ENCODE assay signal across 8 cellular contexts in the genomic region with DNA sequence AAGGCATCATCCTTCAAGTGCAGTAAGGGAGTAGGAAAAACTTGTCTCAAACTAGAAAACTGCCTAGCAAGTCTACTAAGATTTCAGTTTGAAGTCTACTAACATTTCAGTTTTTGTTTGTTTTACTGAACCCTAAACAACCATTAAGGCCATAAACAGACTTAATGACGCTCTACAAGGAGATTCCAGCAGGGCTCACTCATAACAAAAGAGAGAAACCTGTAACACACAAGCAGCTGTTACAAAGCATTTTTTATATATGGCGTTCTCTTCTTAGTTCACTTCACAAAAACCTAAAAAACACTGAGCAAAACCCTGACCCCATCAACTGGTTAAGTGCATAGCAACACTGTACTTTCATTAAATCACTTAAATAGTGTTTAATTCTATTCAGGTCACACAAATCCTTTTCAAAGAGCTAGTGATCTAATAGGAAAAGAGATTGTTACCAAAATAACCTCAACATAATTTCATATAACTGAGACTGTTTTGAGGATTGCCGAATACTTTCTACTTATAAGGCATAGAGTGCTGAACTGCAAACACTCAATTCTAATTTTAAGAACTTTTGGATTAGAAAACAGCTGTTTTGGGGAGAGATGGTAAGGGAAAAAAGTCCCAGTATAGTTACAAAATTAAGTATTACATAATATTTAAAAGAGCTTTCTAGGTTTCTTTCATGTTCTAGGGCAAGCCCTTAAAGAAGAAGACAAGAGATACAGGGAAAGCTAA. TPM values are rescaled to one million over a fixed set of nuclear protein-coding genes. Genes with fewer than 3 reads are reported as not detected.
DNase-seq lines count a peak whose midpoint lies in the region; ATAC-seq and TF ChIP-seq lines count a peak whose summit lies in the region.

No MANE protein-coding gene starts in this region.

- no peak for TF ChIP-seq POLR2A in erythroblast (IDR thresholded peaks at IDR 0.05; ENCODE audit: low read length)

- H3K36me3 Mint-ChIP-seq in osteocyte (ENCODE audit: unreplicated experiment), result peaks cover 3% of the 10 kb centered on the region

- peak overlapping the region; percentile 86 to 97 for H3K27ac ChIP-seq in SK-N-SH (ENCODE audit: low read depth in 2 of 2, low read length in 1 of 2)
- H3K27ac ChIP-seq in RWPE2 (ENCODE audit: poor library complexity, severe bottlenecking), result peak overlapping the region; percentile 95

- H3K79me2 ChIP-seq in SK-N-SH (ENCODE audit: insufficient read depth), result peaks cover 60% of the 10 kb centered on the region

- ATAC-seq in SK-N-SH treated with all-trans-retinoic acid at 6 μM for 48 hours (no peak), RWPE2 (ENCODE audit: low read depth) (no peak)

- CTCF ChIA-PET in SK-N-SH (lab: Yijun Ruan, JAX), result interaction anchor here (0.6 to 1.6 kb wide), 5 partner anchors 13 to 412 kb away, joined by 3 to 6 read pairs (median 4); no protein-coding TSS in a partner anchor

- WGBS in SK-N-SH (ENCODE audit: low lambda C conversion rate), result 36% methylated on average over 3 of the region's 3 CpGs

- no peaks in the 10 kb centered on the region for H3K27me3 ChIP-seq in SK-N-SH (ENCODE audit: insufficient read depth)
- no peaks in the 10 kb centered on the region for H3K27me3 ChIP-seq in RWPE2 (ENCODE audit: insufficient read depth, poor library complexity, severe bottlenecking)

- no peaks in the 10 kb centered on the region for H3K27me3 Mint-ChIP-seq in osteocyte (ENCODE audit: unreplicated experiment)

- no peaks in the 10 kb centered on the region for H3K36me3 ChIP-seq in SK-N-SH (replicated peaks in 1 of 2; ENCODE audit: control insufficient read depth in 1 of 2, insufficient read depth in 2 of 2, low read length in 1 of 2)
- H3K36me3 ChIP-seq in RWPE2 (ENCODE audit: low read depth), result no peaks in the 10 kb centered on the region

- peak overlapping the region; percentile 96 for H3K27ac Mint-ChIP-seq in osteocyte (ENCODE audit: unreplicated experiment)

- TF ChIP-seq CTCF in SK-N-SH (IDR thresholded peaks at IDR 0.05) (no peak), RWPE2 (IDR thresholded peaks at IDR 0.05; ENCODE audit: poor library complexity, severe bottlenecking) (no peak), osteocyte (IDR thresholded peaks at IDR 0.05) (no peak)

- TF ChIP-seq EP300 in SK-N-SH (IDR thresholded peaks at IDR 0.05; ENCODE audit: borderline replicate concordance in 1 of 2, low read depth in 1 of 2, low read length in 1 of 2), result no peak

- peak overlapping the region; percentile 92 for H3K4me3 Mint-ChIP-seq in osteocyte (ENCODE audit: unreplicated experiment)

- DNase-seq in SK-N-SH, result no peak
- DNase-seq in RWPE2 (ENCODE audit: low spot score), result no peak
- DNase-seq in erythroblast (lab: John Stamatoyannopoulos, UW), result peak; percentile 34 to 47
- DNase-seq in osteocyte (ENCODE audit: extremely low spot score, unreplicated experiment), result no peak
- no peak for DNase-seq in activated gamma-delta T cell (lab: John Stamatoyannopoulos, UW)
- no peak for DNase-seq in stimulated activated CD4-positive, alpha-beta T cell treated with anti-CD3 and anti-CD28 coated beads, Interleukin-4, amount 100 ng/mL, for 4 hours
- DNase-seq in Ammon's horn (ENCODE audit: low spot score), result no peak

- peak overlapping the region; percentile 84 for H3K4me2 ChIP-seq in SK-N-SH

- H3K4me1 Mint-ChIP-seq in osteocyte (ENCODE audit: unreplicated experiment), result peaks cover 23% of the 10 kb centered on the region

- H3F3A ChIP-seq in SK-N-SH (replicated peaks; ENCODE audit: insufficient read depth), result peaks cover 27% of the 10 kb centered on the region

- POLR2A ChIA-PET in SK-N-SH (lab: Yijun Ruan, JAX), result interaction anchor here (0.5 kb wide), 1 partner anchor 89 kb away, joined by 3 read pairs; no protein-coding TSS in a partner anchor

- peak overlapping the region; percentile 60 to 76 for H3K4me3 ChIP-seq in SK-N-SH (ENCODE audit: low read depth in 2 of 2, low read length in 1 of 2)
- H3K4me3 ChIP-seq in RWPE2 (ENCODE audit: severe bottlenecking), result peak overlapping the region; percentile 76

- no peak for TF ChIP-seq RAD21 in SK-N-SH (IDR thresholded peaks at IDR 0.05; ENCODE audit: low read length)

- H3K4me1 ChIP-seq in SK-N-SH (ENCODE audit: control insufficient read depth in 1 of 2, insufficient read depth in 2 of 2, low read depth in 1 of 2, low read length in 1 of 2), result peaks cover 5 to 13% of the 10 kb centered on the region in 2 experiments; a peak in 3 of 4 replicates
- peaks cover 11% of the 10 kb centered on the region for H3K4me1 ChIP-seq in RWPE2 (ENCODE audit: insufficient read depth, poor library complexity, severe bottlenecking)

- no peaks in the 10 kb centered on the region for H3K9me3 Mint-ChIP-seq in osteocyte (ENCODE audit: unreplicated experiment)

- peaks cover 20% of the 10 kb centered on the region for H4K20me1 ChIP-seq in SK-N-SH (ENCODE audit: insufficient read depth)

- peak overlapping the region; percentile 82; the same call in 1 of the 2 replicates for H2AFZ ChIP-seq in SK-N-SH (ENCODE audit: low read depth)

- H3K9ac ChIP-seq in SK-N-SH, result peak overlapping the region; percentile 79

- H3K9me3 ChIP-seq in SK-N-SH (no peaks in the 10 kb centered on the region), RWPE2 (ENCODE audit: severe bottlenecking) (no peaks in the 10 kb centered on the region)

- no peaks in the 10 kb centered on the region for H3K9me2 ChIP-seq in SK-N-SH

TF ChIP-seq in SK-N-SH, 30 proteins besides CTCF, POLR2A, EP300 and RAD21:
- no peak for TF ChIP-seq POLR2AphosphoS5 (IDR thresholded peaks at IDR 0.05; ENCODE audit: low read depth, low read length)
- TF ChIP-seq TEAD4 (IDR thresholded peaks at IDR 0.05; ENCODE audit: borderline replicate concordance, insufficient read depth), result no peak
- TF ChIP-seq ELF1 (IDR thresholded peaks at IDR 0.05), result no peak

TF ChIP-seq in SK-N-SH treated with all-trans-retinoic acid at 6 μM for 48 hours, 23 proteins besides CTCF, POLR2A, EP300 and RAD21:
- TF ChIP-seq, protein P1, sequence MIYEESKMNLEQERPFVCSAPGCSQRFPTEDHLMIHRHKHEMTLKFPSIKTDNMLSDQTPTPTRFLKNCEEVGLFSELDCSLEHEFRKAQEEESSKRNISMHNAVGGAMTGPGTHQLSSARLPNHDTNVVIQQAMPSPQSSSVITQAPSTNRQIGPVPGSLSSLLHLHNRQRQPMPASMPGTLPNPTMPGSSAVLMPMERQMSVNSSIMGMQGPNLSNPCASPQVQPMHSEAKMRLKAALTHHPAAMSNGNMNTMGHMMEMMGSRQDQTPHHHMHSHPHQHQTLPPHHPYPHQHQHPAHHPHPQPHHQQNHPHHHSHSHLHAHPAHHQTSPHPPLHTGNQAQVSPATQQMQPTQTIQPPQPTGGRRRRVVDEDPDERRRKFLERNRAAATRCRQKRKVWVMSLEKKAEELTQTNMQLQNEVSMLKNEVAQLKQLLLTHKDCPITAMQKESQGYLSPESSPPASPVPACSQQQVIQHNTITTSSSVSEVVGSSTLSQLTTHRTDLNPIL (CRISPR knock-in tag; IDR thresholded peaks at IDR 0.05; ENCODE audit: low read depth), result no peak
- TF ChIP-seq, protein P2, sequence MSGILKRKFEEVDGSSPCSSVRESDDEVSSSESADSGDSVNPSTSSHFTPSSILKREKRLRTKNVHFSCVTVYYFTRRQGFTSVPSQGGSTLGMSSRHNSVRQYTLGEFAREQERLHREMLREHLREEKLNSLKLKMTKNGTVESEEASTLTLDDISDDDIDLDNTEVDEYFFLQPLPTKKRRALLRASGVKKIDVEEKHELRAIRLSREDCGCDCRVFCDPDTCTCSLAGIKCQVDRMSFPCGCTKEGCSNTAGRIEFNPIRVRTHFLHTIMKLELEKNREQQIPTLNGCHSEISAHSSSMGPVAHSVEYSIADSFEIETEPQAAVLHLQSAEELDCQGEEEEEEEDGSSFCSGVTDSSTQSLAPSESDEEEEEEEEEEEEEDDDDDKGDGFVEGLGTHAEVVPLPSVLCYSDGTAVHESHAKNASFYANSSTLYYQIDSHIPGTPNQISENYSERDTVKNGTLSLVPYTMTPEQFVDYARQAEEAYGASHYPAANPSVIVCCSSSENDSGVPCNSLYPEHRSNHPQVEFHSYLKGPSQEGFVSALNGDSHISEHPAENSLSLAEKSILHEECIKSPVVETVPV (CRISPR knock-in tag; IDR thresholded peaks at IDR 0.05), result no peak

RNA-seq across cellular contexts. Expression of a gene that starts 1.5 kb away (rescaled TPM):
- 15.5 and 21.8 TPM in 2 replicates for polyA plus RNA-seq in SK-N-SH (2012; rRNA removed)
- 20.5 and 21.0 TPM in 2 replicates for polyA plus RNA-seq in SK-N-SH (2012; cell fraction: cytosol; rRNA removed)
- 13.1 and 23.9 TPM in 2 replicates for polyA plus RNA-seq in SK-N-SH (2012; cell fraction: nucleus; rRNA removed)
- total RNA-seq in osteocyte, result 31.3 and 37.3 TPM in 2 replicates

Comparison
In these comparisons a context has a peak if more than half of its experiments do, and no peak if none do; other contexts are left out.
1. DNase-seq: peak in erythroblast (2 of 2); none in SK-N-SH (single experiment), RWPE2 (single experiment), osteocyte (single experiment), activated gamma-delta T cell (single experiment), stimulated activated CD4-positive, alpha-beta T cell treated with anti-CD3 and anti-CD28 coated beads, Interleukin-4, amount 100 ng/mL, for 4 hours (0 of 2) and Ammon's horn (single experiment).